ENCODE assay signal across 1 cellular context in the genomic region with DNA sequence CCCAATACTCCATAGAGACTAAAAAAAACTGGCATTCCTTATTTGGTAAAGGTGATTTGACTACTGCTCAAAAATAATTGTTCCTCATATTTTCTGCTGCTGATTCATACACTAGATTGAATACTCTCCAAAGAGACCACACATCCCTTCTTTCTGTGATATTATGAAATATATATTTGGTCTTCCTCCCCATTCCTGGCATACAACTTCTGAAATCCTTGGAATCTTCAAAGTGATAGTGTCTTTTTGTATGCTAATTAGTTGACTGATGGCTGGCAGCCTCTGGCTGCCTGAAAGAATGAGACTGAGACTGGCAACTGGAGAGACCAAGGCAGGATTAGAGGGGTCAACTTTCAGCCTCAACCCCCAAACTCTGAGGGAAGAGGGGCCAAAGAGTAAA.
TF ChIP-seq lines count a peak whose summit lies in the region.

No MANE protein-coding gene starts in this region.

TF ChIP-seq in GM23338, 12 proteins besides CTCF, POLR2A, EP300 and RAD21 (continued from another document):
- TF ChIP-seq, protein P1, sequence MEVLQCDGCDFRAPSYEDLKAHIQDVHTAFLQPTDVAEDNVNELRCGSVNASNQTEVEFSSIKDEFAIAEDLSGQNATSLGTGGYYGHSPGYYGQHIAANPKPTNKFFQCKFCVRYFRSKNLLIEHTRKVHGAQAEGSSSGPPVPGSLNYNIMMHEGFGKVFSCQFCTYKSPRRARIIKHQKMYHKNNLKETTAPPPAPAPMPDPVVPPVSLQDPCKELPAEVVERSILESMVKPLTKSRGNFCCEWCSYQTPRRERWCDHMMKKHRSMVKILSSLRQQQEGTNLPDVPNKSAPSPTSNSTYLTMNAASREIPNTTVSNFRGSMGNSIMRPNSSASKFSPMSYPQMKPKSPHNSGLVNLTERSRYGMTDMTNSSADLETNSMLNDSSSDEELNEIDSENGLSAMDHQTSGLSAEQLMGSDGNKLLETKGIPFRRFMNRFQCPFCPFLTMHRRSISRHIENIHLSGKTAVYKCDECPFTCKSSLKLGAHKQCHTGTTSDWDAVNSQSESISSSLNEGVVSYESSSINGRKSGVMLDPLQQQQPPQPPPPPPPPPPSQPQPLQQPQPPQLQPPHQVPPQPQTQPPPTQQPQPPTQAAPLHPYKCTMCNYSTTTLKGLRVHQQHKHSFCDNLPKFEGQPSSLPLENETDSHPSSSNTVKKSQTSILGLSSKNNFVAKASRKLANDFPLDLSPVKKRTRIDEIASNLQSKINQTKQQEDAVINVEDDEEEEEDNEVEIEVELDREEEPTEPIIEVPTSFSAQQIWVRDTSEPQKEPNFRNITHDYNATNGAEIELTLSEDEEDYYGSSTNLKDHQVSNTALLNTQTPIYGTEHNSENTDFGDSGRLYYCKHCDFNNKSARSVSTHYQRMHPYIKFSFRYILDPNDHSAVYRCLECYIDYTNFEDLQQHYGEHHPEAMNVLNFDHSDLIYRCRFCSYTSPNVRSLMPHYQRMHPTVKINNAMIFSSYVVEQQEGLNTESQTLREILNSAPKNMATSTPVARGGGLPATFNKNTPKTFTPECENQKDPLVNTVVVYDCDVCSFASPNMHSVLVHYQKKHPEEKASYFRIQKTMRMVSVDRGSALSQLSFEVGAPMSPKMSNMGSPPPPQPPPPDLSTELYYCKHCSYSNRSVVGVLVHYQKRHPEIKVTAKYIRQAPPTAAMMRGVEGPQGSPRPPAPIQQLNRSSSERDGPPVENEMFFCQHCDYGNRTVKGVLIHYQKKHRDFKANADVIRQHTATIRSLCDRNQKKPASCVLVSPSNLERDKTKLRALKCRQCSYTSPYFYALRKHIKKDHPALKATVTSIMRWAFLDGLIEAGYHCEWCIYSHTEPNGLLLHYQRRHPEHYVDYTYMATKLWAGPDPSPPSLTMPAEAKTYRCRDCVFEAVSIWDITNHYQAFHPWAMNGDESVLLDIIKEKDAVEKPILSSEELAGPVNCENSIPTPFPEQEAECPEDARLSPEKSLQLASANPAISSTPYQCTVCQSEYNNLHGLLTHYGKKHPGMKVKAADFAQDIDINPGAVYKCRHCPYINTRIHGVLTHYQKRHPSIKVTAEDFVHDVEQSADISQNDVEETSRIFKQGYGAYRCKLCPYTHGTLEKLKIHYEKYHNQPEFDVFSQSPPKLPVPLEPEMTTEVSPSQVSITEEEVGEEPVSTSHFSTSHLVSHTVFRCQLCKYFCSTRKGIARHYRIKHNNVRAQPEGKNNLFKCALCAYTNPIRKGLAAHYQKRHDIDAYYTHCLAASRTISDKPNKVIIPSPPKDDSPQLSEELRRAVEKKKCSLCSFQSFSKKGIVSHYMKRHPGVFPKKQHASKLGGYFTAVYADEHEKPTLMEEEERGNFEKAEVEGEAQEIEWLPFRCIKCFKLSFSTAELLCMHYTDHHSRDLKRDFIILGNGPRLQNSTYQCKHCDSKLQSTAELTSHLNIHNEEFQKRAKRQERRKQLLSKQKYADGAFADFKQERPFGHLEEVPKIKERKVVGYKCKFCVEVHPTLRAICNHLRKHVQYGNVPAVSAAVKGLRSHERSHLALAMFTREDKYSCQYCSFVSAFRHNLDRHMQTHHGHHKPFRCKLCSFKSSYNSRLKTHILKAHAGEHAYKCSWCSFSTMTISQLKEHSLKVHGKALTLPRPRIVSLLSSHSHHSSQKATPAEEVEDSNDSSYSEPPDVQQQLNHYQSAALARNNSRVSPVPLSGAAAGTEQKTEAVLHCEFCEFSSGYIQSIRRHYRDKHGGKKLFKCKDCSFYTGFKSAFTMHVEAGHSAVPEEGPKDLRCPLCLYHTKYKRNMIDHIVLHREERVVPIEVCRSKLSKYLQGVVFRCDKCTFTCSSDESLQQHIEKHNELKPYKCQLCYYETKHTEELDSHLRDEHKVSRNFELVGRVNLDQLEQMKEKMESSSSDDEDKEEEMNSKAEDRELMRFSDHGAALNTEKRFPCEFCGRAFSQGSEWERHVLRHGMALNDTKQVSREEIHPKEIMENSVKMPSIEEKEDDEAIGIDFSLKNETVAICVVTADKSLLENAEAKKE (CRISPR knock-in tag; IDR thresholded peaks at IDR 0.05), result no peak
